19 cellular contexts compared by ENCODE assay signal in genomic region chr11:69057801-69058200, GRCh38. TPM values are rescaled to one million over a fixed set of nuclear protein-coding genes. Genes with fewer than 3 reads are reported as not detected.
DNase-seq lines count a peak whose midpoint lies in the region; ATAC-seq, FAIRE-seq and TF ChIP-seq lines count a peak whose summit lies in the region.
"Had no signal": no experiment of that assay in that cellular context is flagged by ENCODE, and none has a peak within 500 bp of the region (broad histone marks: within the 10 kb centered on the region; RNA-seq: fewer than 3 reads in every experiment).

No MANE protein-coding gene starts in this region.

- peaks cover 63% of the 10 kb centered on the region for H3K4me1 Mint-ChIP-seq in stimulated activated memory B cell treated with anti-CD40 and anti-IgM and Interleukin-4, amounts not matched to agents 10 μg/mL and 1 μg/mL and 100 μg/mL, for 72 hours

- no peaks in the 10 kb centered on the region for H3K9me2 ChIP-seq in Loucy (replicated peaks; ENCODE audit: low read depth, low read length)

- FAIRE-seq in kidney (lab: Jason Lieb, UNC): no peak
- no peak for FAIRE-seq in frontal cortex (lab: Jason Lieb, UNC)
- FAIRE-seq: G401.6, GM19239, H54 had no signal

- peaks cover 12% of the 10 kb centered on the region for H4K20me1 ChIP-seq in Loucy (ENCODE audit: insufficient read depth, low read length, poor library complexity, severe bottlenecking)

- H3K36me3 ChIP-seq in Loucy (ENCODE audit: insufficient read depth, low read length): peaks cover 3% of the 10 kb centered on the region; the same call in 1 of the 2 replicates
- H3K36me3 ChIP-seq in kidney (ENCODE audit: control insufficient read depth in 1 of 2, insufficient read depth in 2 of 2, low read length in 2 of 2): peaks cover 12 to 26% of the 10 kb centered on the region in 2 donors

- H3K9ac ChIP-seq in Loucy (ENCODE audit: low read depth, low read length, poor library complexity, severe bottlenecking) (peak overlapping the region; percentile 26), kidney (ENCODE audit: low read length in 2 of 2) (no peak overlapping the region)

- ATAC-seq in Right ventricle myocardium inferior: no peak
- no peak for ATAC-seq in Right ventricle myocardium superior (ENCODE audit: poor library complexity)
- ATAC-seq in stimulated activated memory B cell treated with anti-CD40 and anti-IgM and Interleukin-4, amounts not matched to agents 10 μg/mL and 1 μg/mL and 100 μg/mL, for 72 hours: no peak
- ATAC-seq: HCT116 had no signal

- peak overlapping the region; percentile 92 for H3K27ac Mint-ChIP-seq in stimulated activated memory B cell treated with anti-CD40 and anti-IgM and Interleukin-4, amounts not matched to agents 10 μg/mL and 1 μg/mL and 100 μg/mL, for 72 hours
- H3K27ac Mint-ChIP-seq: CD4-positive, alpha-beta memory T cell had no signal

- no peaks in the 10 kb centered on the region for H3K27me3 Mint-ChIP-seq in stimulated activated memory B cell treated with anti-CD40 and anti-IgM and Interleukin-4, amounts not matched to agents 10 μg/mL and 1 μg/mL and 100 μg/mL, for 72 hours
- H3K27me3 Mint-ChIP-seq: CD4-positive, alpha-beta memory T cell had no signal

- H3K36me3 Mint-ChIP-seq in stimulated activated memory B cell treated with anti-CD40 and anti-IgM and Interleukin-4, amounts not matched to agents 10 μg/mL and 1 μg/mL and 100 μg/mL, for 72 hours: peaks cover 73% of the 10 kb centered on the region

- no peak overlapping the region for H3K27ac ChIP-seq in kidney (ENCODE audit: low read depth in 2 of 2, low read length in 2 of 2)
- H3K27ac ChIP-seq: 22Rv1, C4-2B, HL-60 had no signal

- no peaks in the 10 kb centered on the region for H3K27me3 ChIP-seq in Loucy (ENCODE audit: insufficient read depth, low read length, poor library complexity, severe bottlenecking)

- no peak overlapping the region for H2AFZ ChIP-seq in Loucy (ENCODE audit: low read length)

- H3K9me3 Mint-ChIP-seq in stimulated activated memory B cell treated with anti-CD40 and anti-IgM and Interleukin-4, amounts not matched to agents 10 μg/mL and 1 μg/mL and 100 μg/mL, for 72 hours: no peaks in the 10 kb centered on the region

- H3K9me3 ChIP-seq in Loucy (ENCODE audit: insufficient read depth, low read depth, low read length) (no peaks in the 10 kb centered on the region), kidney (ENCODE audit: control insufficient read depth in 1 of 2, low read length in 2 of 2) (no peaks in the 10 kb centered on the region)

- intact Hi-C loops in Right ventricle myocardium inferior (cut with DNase I) (no loop called here), Right ventricle myocardium superior (cut with DNase I) (no loop called here), kidney (cut with DNase I) (no loop called here)

- peaks cover 58% of the 10 kb centered on the region for H3K79me2 ChIP-seq in Loucy (ENCODE audit: insufficient read depth, low read length)

- no peak overlapping the region for H3K4me3 Mint-ChIP-seq in stimulated activated memory B cell treated with anti-CD40 and anti-IgM and Interleukin-4, amounts not matched to agents 10 μg/mL and 1 μg/mL and 100 μg/mL, for 72 hours
- H3K4me3 Mint-ChIP-seq: CD4-positive, alpha-beta memory T cell had no signal

- peak; percentile 55 for DNase-seq in Right ventricle myocardium inferior (ENCODE audit: missing footprints)
- no peak for DNase-seq in Right ventricle myocardium superior
- DNase-seq in kidney: peak; percentile 58
- no peak for DNase-seq in frontal cortex (ENCODE audit: low spot score in 2 of 2)
- no peak for DNase-seq in hypothalamus (lab: John Stamatoyannopoulos, UW)
- DNase-seq in superior temporal gyrus (ENCODE audit: extremely low spot score): no peak
- DNase-seq: CD4-positive, alpha-beta memory T cell; DMS79; EL; IMR-90 had no signal

- H3K4me2 ChIP-seq in Loucy (ENCODE audit: low read depth, low read length, poor library complexity, severe bottlenecking): no peak overlapping the region

- H3K4me1 ChIP-seq in Loucy (ENCODE audit: insufficient read depth, low read length, poor library complexity, severe bottlenecking) (peaks cover 36% of the 10 kb centered on the region), kidney (ENCODE audit: control insufficient read depth in 1 of 2, insufficient read depth in 1 of 2, low read depth in 1 of 2, low read length in 2 of 2) (peaks cover 10 to 19% of the 10 kb centered on the region in 2 donors)

- TF ChIP-seq CTCF in Loucy (conservative IDR thresholded peaks at IDR 0.05; ENCODE audit: low read length) (no peak), kidney (IDR thresholded peaks at IDR 0.05; ENCODE audit: borderline replicate concordance, extremely low read depth, insufficient read depth) (no peak)

- H3K4me3 ChIP-seq in Loucy (ENCODE audit: low read length, poor library complexity, severe bottlenecking) (no peak overlapping the region), kidney (ENCODE audit: low read length in 2 of 2) (no peak overlapping the region)

- H3F3A ChIP-seq in Loucy (ENCODE audit: low read depth): no peaks in the 10 kb centered on the region

RNA-seq across cellular contexts. Expression of gene TPCN2, which starts 9.1 kb away (rescaled TPM):
- total RNA-seq in Right ventricle myocardium inferior (9.1 TPM), Right ventricle myocardium superior (7.6 TPM), kidney (22.4 TPM), frontal cortex (6.1 TPM)
- 12.9 TPM for polyA plus RNA-seq in kidney (ENCODE audit: insufficient read depth, low read depth, low replicate concordance)

RNA-seq across cellular contexts. Expression of gene MRGPRF, which starts 44.8 kb away (rescaled TPM):
- total RNA-seq in Right ventricle myocardium inferior (7.6 TPM), Right ventricle myocardium superior (4.9 TPM), kidney (9.3 TPM), frontal cortex (1.2 TPM)
- 19.0 TPM for polyA plus RNA-seq in kidney (ENCODE audit: insufficient read depth, low read depth, low replicate concordance)
- total RNA-seq: CD4-positive, alpha-beta memory T cell had no signal
- polyA plus RNA-seq: CD4-positive, alpha-beta memory T cell had no signal

Comparison
In these comparisons a context has a peak if more than half of its experiments do, and no peak if none do; other contexts are left out.
1. DNase-seq: peak in Right ventricle myocardium inferior (single experiment) and kidney (single experiment); none in Right ventricle myocardium superior (single experiment), frontal cortex (0 of 2), hypothalamus (0 of 51) and superior temporal gyrus (single experiment).